Comparison of ENCODE assay signal across 10 cellular contexts in the genomic region with DNA sequence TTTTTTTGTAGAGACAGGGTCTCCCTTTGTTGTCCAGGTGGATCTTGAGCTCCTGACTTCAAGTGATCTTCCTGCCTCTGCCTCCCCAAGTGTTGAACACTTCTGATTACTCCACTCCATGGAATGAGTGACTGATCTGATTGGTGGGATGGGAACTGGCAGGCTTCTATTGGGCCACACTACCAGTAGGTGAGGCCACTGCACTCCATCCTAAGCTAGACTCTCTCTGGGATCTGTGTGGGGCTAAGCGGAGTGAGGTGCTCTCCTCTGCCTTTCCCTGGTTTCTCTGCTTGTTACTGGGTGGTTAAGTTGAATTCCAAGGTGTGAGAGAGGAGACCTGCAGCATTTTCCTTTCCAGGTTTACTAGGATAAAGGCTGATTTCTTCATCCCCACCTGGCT.
"Had no signal": no experiment of that assay in that cellular context is flagged by ENCODE, and none has a peak within 500 bp of the region (broad histone marks: within the 10 kb centered on the region; RNA-seq: fewer than 3 reads in every experiment).

No MANE protein-coding gene starts in this region.

- H3K27ac Mint-ChIP-seq: H9, HFFc6 had no signal

- FAIRE-seq: H1, H54 had no signal

- H3K4me3 ChIP-seq: GM23248, HAP-1 had no signal

- H2AFZ ChIP-seq: GM23248 had no signal

- H3K9me3 ChIP-seq: HAP-1 had no signal

- DNase-seq: GM23248, GOT3, H7, H9, HCEC 1CT, HFFc6 had no signal

- H3K4me1 ChIP-seq: HAP-1 had no signal

- H3K9me3 Mint-ChIP-seq: H9, HFFc6 had no signal

- H3K36me3 ChIP-seq: HAP-1 had no signal

- ATAC-seq: HCT116 had no signal

- H3K4me3 Mint-ChIP-seq: H9, HFFc6 had no signal

- H3K27ac ChIP-seq: GM23248 had no signal
